37 cellular contexts compared by ENCODE assay signal in genomic region chr16:56868175-56868574, GRCh38. TPM values are rescaled to one million over a fixed set of nuclear protein-coding genes. Genes with fewer than 3 reads are reported as not detected.
"Had no signal": no experiment of that assay in that cellular context is flagged by ENCODE, and none has a peak within 500 bp of the region (broad histone marks: within the 10 kb centered on the region; RNA-seq: fewer than 3 reads in every experiment).

No MANE protein-coding gene starts in this region.

- ATAC-seq: activated CD4-positive, alpha-beta T cell treated with anti-CD3 and anti-CD28 coated beads for 36 hours; activated CD8-positive, alpha-beta memory T cell treated with anti-CD3 and anti-CD28 coated beads, Interleukin-2, amount 10 ng/mL, durations not matched to agents 7 days and 5 days; activated CD8-positive, alpha-beta T cell treated with anti-CD3 and anti-CD28 coated beads, Interleukin-2, amount 10 ng/mL, durations not matched to agents 7 days and 5 days; activated naive CD8-positive, alpha-beta T cell treated with anti-CD3 and anti-CD28 coated beads, Interleukin-2, amount 50 U/mL, for 24 hours; body of pancreas; gastroesophageal sphincter had no signal

- H3K9me3 ChIP-seq: adrenal gland, body of pancreas, colonic mucosa, esophagus squamous epithelium, gastroesophageal sphincter had no signal

- H3K27ac ChIP-seq: adrenal gland, colonic mucosa, epithelial cell of prostate, esophagus squamous epithelium, gastroesophageal sphincter had no signal

- H3K36me3 ChIP-seq: adrenal gland, colonic mucosa, esophagus squamous epithelium, gastroesophageal sphincter had no signal

- H3K36me3 Mint-ChIP-seq: activated CD4-positive, alpha-beta memory T cell treated with anti-CD3 and anti-CD28 coated beads for 36 hours; activated CD8-positive, alpha-beta memory T cell treated with anti-CD3 and anti-CD28 coated beads, Interleukin-2, amount 10 ng/mL, durations not matched to agents 7 days and 5 days; activated naive CD4-positive, alpha-beta T cell treated with anti-CD3 and anti-CD28 coated beads, Interleukin-2, amount 50 U/mL, for 24 hours; activated naive CD8-positive, alpha-beta T cell treated with anti-CD3 and anti-CD28 coated beads for 36 hours had no signal

- H3K27ac Mint-ChIP-seq: activated CD4-positive, alpha-beta memory T cell treated with anti-CD3 and anti-CD28 coated beads for 36 hours; activated CD4-positive, alpha-beta T cell treated with anti-CD3 and anti-CD28 coated beads for 36 hours; activated CD4-positive, alpha-beta T cell treated with anti-CD3 and anti-CD28 coated beads, Interleukin-2, amount 10 ng/mL, durations not matched to agents 24 days and 14 days; activated CD8-positive, alpha-beta memory T cell treated with anti-CD3 and anti-CD28 coated beads, Interleukin-2, amount 10 ng/mL, durations not matched to agents 7 days and 5 days; activated CD8-positive, alpha-beta T cell treated with anti-CD3 and anti-CD28 coated beads, Interleukin-2, amount 10 ng/mL, durations not matched to agents 7 days and 5 days; activated naive CD4-positive, alpha-beta T cell treated with anti-CD3 and anti-CD28 coated beads for 36 hours; activated naive CD4-positive, alpha-beta T cell treated with anti-CD3 and anti-CD28 coated beads, Interleukin-2, amount 50 U/mL, for 24 hours; activated naive CD8-positive, alpha-beta T cell treated with anti-CD3 and anti-CD28 coated beads for 36 hours; activated naive CD8-positive, alpha-beta T cell treated with anti-CD3 and anti-CD28 coated beads, Interleukin-2, amount 50 U/mL, for 24 hours; activated T-helper 1 cell treated with anti-CD3 and anti-CD28 coated beads, Interleukin-12 subunit alpha, Interleukin-12 subunit beta, Interleukin-2, Interleukin-4 antibody, amounts not matched to agents 30 ng/mL and 10 ng/mL and 1 ng/mL, durations not matched to agents 14 hours and 24 hours and 36 hours; activated T-helper 2 cell treated with anti-CD3 and anti-CD28 coated beads, Interferon-gamma antibody, Interleukin-2, Interleukin-4, amounts not matched to agents 10 μg/mL and 5 μg/mL and 100 μg/mL, durations not matched to agents 14 hours and 24 hours and 36 hours had no signal

- DNase-seq: activated CD4-positive, alpha-beta memory T cell treated with anti-CD3 and anti-CD28 coated beads for 36 hours; activated CD4-positive, alpha-beta T cell treated with anti-CD3 and anti-CD28 coated beads for 36 hours; activated CD4-positive, alpha-beta T cell treated with anti-CD3 and anti-CD28 coated beads, Interleukin-2, amount 10 ng/mL, durations not matched to agents 24 days and 14 days; activated CD4-positive, CD25-positive, alpha-beta regulatory T cell; activated CD4-positive, CD25-positive, alpha-beta regulatory T cell treated with anti-CD3 and anti-CD28 coated beads, Interleukin-2, amount 50 U/mL, for 72 hours; activated CD8-positive, alpha-beta memory T cell treated with anti-CD3 and anti-CD28 coated beads, Interleukin-2, amount 10 ng/mL, durations not matched to agents 7 days and 5 days; activated CD8-positive, alpha-beta memory T cell treated with anti-CD3 and anti-CD28 coated beads, Interleukin-2, amount 50 U/mL, for 4 hours; activated CD8-positive, alpha-beta T cell treated with anti-CD3 and anti-CD28 coated beads, Interleukin-2, amount 10 ng/mL, durations not matched to agents 7 days and 5 days; activated effector memory CD4-positive, alpha-beta T cell treated with anti-CD3 and anti-CD28 coated beads, Interleukin-2, amount 50 U/mL, for 16 hours; activated naive CD4-positive, alpha-beta T cell treated with anti-CD3 and anti-CD28 coated beads for 36 hours; activated naive CD8-positive, alpha-beta T cell treated with anti-CD3 and anti-CD28 coated beads for 36 hours; activated naive CD8-positive, alpha-beta T cell treated with anti-CD3 and anti-CD28 coated beads, Interleukin-2, amount 50 U/mL, for 24 hours; activated T-cell treated with anti-CD3 and anti-CD28 coated beads, Interleukin-2, amount 50 U/mL, for 1 hour; activated T-cell treated with anti-CD3 and anti-CD28 coated beads, Interleukin-2, amount 50 U/mL, for 48 hours; adrenal gland; amygdala; aorta; central memory CD4-positive, alpha-beta T cell; cerebellar nuclear complex; colonic mucosa; effector CD8-positive, alpha-beta T cell; esophagus squamous epithelium; foreskin melanocyte; T-helper 2 cell had no signal

- H3K4me3 Mint-ChIP-seq: activated CD4-positive, alpha-beta memory T cell treated with anti-CD3 and anti-CD28 coated beads for 36 hours; activated CD4-positive, alpha-beta T cell treated with anti-CD3 and anti-CD28 coated beads for 36 hours; activated CD4-positive, alpha-beta T cell treated with anti-CD3 and anti-CD28 coated beads, Interleukin-2, amount 10 ng/mL, durations not matched to agents 24 days and 14 days; activated CD8-positive, alpha-beta memory T cell treated with anti-CD3 and anti-CD28 coated beads, Interleukin-2, amount 10 ng/mL, durations not matched to agents 7 days and 5 days; activated CD8-positive, alpha-beta T cell treated with anti-CD3 and anti-CD28 coated beads, Interleukin-2, amount 10 ng/mL, durations not matched to agents 7 days and 5 days; activated naive CD4-positive, alpha-beta T cell treated with anti-CD3 and anti-CD28 coated beads for 36 hours; activated naive CD4-positive, alpha-beta T cell treated with anti-CD3 and anti-CD28 coated beads, Interleukin-2, amount 50 U/mL, for 24 hours; activated naive CD8-positive, alpha-beta T cell treated with anti-CD3 and anti-CD28 coated beads for 36 hours; activated naive CD8-positive, alpha-beta T cell treated with anti-CD3 and anti-CD28 coated beads, Interleukin-2, amount 50 U/mL, for 24 hours; activated T-helper 1 cell treated with anti-CD3 and anti-CD28 coated beads, Interleukin-12 subunit alpha, Interleukin-12 subunit beta, Interleukin-2, Interleukin-4 antibody, amounts not matched to agents 30 ng/mL and 10 ng/mL and 1 ng/mL, durations not matched to agents 14 hours and 24 hours and 36 hours had no signal

- H3K4me1 Mint-ChIP-seq: activated CD4-positive, alpha-beta T cell treated with anti-CD3 and anti-CD28 coated beads for 36 hours had no signal

- H3K4me1 ChIP-seq: colonic mucosa had no signal

- H3K27me3 Mint-ChIP-seq: activated CD4-positive, alpha-beta memory T cell treated with anti-CD3 and anti-CD28 coated beads for 36 hours; activated CD4-positive, alpha-beta T cell treated with anti-CD3 and anti-CD28 coated beads for 36 hours; activated CD4-positive, alpha-beta T cell treated with anti-CD3 and anti-CD28 coated beads, Interleukin-2, amount 10 ng/mL, durations not matched to agents 24 days and 14 days; activated naive CD4-positive, alpha-beta T cell treated with anti-CD3 and anti-CD28 coated beads, Interleukin-2, amount 50 U/mL, for 24 hours; activated naive CD8-positive, alpha-beta T cell treated with anti-CD3 and anti-CD28 coated beads for 36 hours; activated naive CD8-positive, alpha-beta T cell treated with anti-CD3 and anti-CD28 coated beads, Interleukin-2, amount 50 U/mL, for 24 hours had no signal

- H3K4me3 ChIP-seq: adrenal gland, body of pancreas, colonic mucosa, gastroesophageal sphincter had no signal

- H3K9me3 Mint-ChIP-seq: activated CD4-positive, alpha-beta memory T cell treated with anti-CD3 and anti-CD28 coated beads for 36 hours; activated CD4-positive, alpha-beta T cell treated with anti-CD3 and anti-CD28 coated beads, Interleukin-2, amount 10 ng/mL, durations not matched to agents 24 days and 14 days; activated naive CD4-positive, alpha-beta T cell treated with anti-CD3 and anti-CD28 coated beads for 36 hours; activated naive CD4-positive, alpha-beta T cell treated with anti-CD3 and anti-CD28 coated beads, Interleukin-2, amount 50 U/mL, for 24 hours; activated naive CD8-positive, alpha-beta T cell treated with anti-CD3 and anti-CD28 coated beads for 36 hours; activated naive CD8-positive, alpha-beta T cell treated with anti-CD3 and anti-CD28 coated beads, Interleukin-2, amount 50 U/mL, for 24 hours; activated T-helper 1 cell treated with anti-CD3 and anti-CD28 coated beads, Interleukin-12 subunit alpha, Interleukin-12 subunit beta, Interleukin-2, Interleukin-4 antibody, amounts not matched to agents 30 ng/mL and 10 ng/mL and 1 ng/mL, durations not matched to agents 14 hours and 24 hours and 36 hours; activated T-helper 2 cell treated with anti-CD3 and anti-CD28 coated beads, Interferon-gamma antibody, Interleukin-2, Interleukin-4, amounts not matched to agents 10 μg/mL and 5 μg/mL and 100 μg/mL, durations not matched to agents 14 hours and 24 hours and 36 hours had no signal

- H3K27me3 ChIP-seq: adrenal gland, body of pancreas, colonic mucosa, esophagus squamous epithelium, gastroesophageal sphincter had no signal

RNA-seq across cellular contexts. Expression of gene SLC12A3, which starts 3.2 kb away (rescaled TPM):
- total RNA-seq: activated CD4-positive, alpha-beta memory T cell treated with anti-CD3 and anti-CD28 coated beads for 36 hours; activated CD4-positive, alpha-beta T cell treated with anti-CD3 and anti-CD28 coated beads for 36 hours; activated CD4-positive, alpha-beta T cell treated with anti-CD3 and anti-CD28 coated beads, Interleukin-2, amount 10 ng/mL, durations not matched to agents 24 days and 14 days; activated CD8-positive, alpha-beta memory T cell treated with anti-CD3 and anti-CD28 coated beads for 36 hours; activated CD8-positive, alpha-beta memory T cell treated with anti-CD3 and anti-CD28 coated beads, Interleukin-2, amount 10 ng/mL, durations not matched to agents 7 days and 5 days; activated CD8-positive, alpha-beta T cell treated with anti-CD3 and anti-CD28 coated beads, Interleukin-2, amount 10 ng/mL, durations not matched to agents 7 days and 5 days; activated naive CD4-positive, alpha-beta T cell treated with anti-CD3 and anti-CD28 coated beads for 36 hours; activated T-helper 1 cell treated with anti-CD3 and anti-CD28 coated beads, Interleukin-12 subunit alpha, Interleukin-12 subunit beta, Interleukin-2, Interleukin-4 antibody, amounts not matched to agents 30 ng/mL and 10 ng/mL and 1 ng/mL, durations not matched to agents 14 hours and 24 hours and 36 hours; activated T-helper 2 cell treated with anti-CD3 and anti-CD28 coated beads, Interferon-gamma antibody, Interleukin-2, Interleukin-4, amounts not matched to agents 10 μg/mL and 5 μg/mL and 100 μg/mL, durations not matched to agents 14 hours and 24 hours and 36 hours; adrenal gland; aorta; body of pancreas; colonic mucosa; dermis microvascular lymphatic vessel endothelial cell; endothelial cell of umbilical vein; esophagus squamous epithelium; fibroblast of lung; fibroblast of villous mesenchyme; gastroesophageal sphincter; glomerular endothelial cell; T-helper 1 cell treated with Interleukin-12 subunit alpha and Interleukin-12 subunit beta and Interleukin-4 antibody, amounts not matched to agents 30 ng/mL and 1 ng/mL, for 36 hours had no signal
- polyA plus RNA-seq: aorta, endothelial cell of umbilical vein, fibroblast of lung had no signal
